9 cellular contexts compared by ENCODE assay signal in the genomic region with DNA sequence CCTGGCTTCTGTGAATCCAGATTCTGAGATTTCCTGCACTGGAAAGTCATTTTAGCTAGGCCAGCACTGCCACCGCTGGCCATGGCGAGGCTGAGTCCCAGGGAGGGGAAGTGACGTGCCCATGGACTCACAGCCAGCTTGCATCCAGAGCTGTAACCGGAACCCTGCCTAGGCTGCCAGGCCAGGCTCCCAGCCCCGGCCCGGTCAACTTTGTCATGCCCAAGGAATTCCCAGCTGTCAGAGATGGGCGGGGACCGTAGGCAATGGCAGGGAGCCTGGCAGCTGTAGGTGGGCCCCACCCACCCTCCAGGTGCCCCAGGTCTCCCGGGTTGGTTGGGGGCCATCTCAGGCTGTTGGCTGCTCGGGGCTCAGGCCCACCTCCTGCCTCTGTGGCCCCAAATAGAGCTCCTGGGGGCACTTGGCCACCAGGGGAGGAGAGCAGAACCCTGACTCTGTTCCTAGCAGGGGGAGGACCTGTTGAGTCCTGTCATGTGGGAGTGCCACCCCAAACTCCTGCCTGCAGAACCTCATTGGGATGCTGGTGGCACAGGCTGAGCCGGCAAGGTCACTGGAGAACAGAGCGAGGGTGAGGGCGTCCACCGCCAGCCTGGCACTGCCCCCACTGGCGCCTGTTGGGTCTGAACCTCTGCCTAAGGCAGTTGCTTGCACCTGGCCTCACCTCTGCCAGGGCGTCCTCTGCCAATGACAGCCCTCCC. TPM values are rescaled to one million over a fixed set of nuclear protein-coding genes. Genes with fewer than 3 reads are reported as not detected.
DNase-seq lines count a peak whose midpoint lies in the region; ATAC-seq and TF ChIP-seq lines count a peak whose summit lies in the region.
"Had no signal": no experiment of that assay in that cellular context is flagged by ENCODE, and none has a peak within 500 bp of the region (broad histone marks: within the 10 kb centered on the region; RNA-seq: fewer than 3 reads in every experiment).

No MANE protein-coding gene starts in this region.

- H2AFZ ChIP-seq in HCT116 (ENCODE audit: low read depth, low read length, poor library complexity, severe bottlenecking), result peak overlapping the region; percentile 17
- no peak overlapping the region for H2AFZ ChIP-seq in Karpas-422 (ENCODE audit: low read length)

- POLR2A ChIA-PET in HCT116 (lab: Charles Lee), result interaction anchor here (1.0 to 1.5 kb wide), 3 partner anchors 58 to 136 kb away, joined by 5 to 6 read pairs (median 6); partner anchors contain the start of gene FOXO6

- H4K20me1 ChIP-seq in HCT116 (ENCODE audit: insufficient read depth) (no peaks in the 10 kb centered on the region), Karpas-422 (ENCODE audit: insufficient read depth, low read depth, low read length) (no peaks in the 10 kb centered on the region)

- peaks cover 18 to 44% of the 10 kb centered on the region in 2 experiments; a peak in 3 of 4 replicates for H3K4me1 ChIP-seq in HCT116 (ENCODE audit: control insufficient read depth in 1 of 2, insufficient read depth in 2 of 2, low read length in 2 of 2)
- no peaks in the 10 kb centered on the region for H3K4me1 ChIP-seq in cardiac muscle cell (ENCODE audit: low read depth)
- peaks cover 22% of the 10 kb centered on the region for H3K4me1 ChIP-seq in Karpas-422 (ENCODE audit: low read length)
- H3K4me1 ChIP-seq: HAP-1 had no signal

- no TSS peak for BruUV-seq in HCT116 (replicated peaks; lab: Mats Ljungman, UMichigan)

- intact Hi-C loops in HCT116 (cut with micrococcal nuclease), result no loop called here

- peak; percentile 31; the same call in 1 of the 2 replicates for TF ChIP-seq RAD21 in HCT116 (IDR thresholded peaks at IDR 0.05; ENCODE audit: low read depth)

- H3K79me2 ChIP-seq in HCT116 (ENCODE audit: insufficient read depth, low read length) (no peaks in the 10 kb centered on the region), Karpas-422 (ENCODE audit: low read length) (no peaks in the 10 kb centered on the region)

- no peaks in the 10 kb centered on the region for H3K36me3 ChIP-seq in HCT116 (ENCODE audit: control insufficient read depth in 1 of 2, insufficient read depth in 2 of 2, low read length in 2 of 2)
- H3K36me3 ChIP-seq in cardiac muscle cell, result no peaks in the 10 kb centered on the region
- no peaks in the 10 kb centered on the region for H3K36me3 ChIP-seq in Karpas-422 (ENCODE audit: insufficient read depth, low read length)
- H3K36me3 ChIP-seq: HAP-1 had no signal

- TF ChIP-seq POLR2A in HCT116 (IDR thresholded peaks at IDR 0.05; ENCODE audit: borderline replicate concordance, extremely low read depth, insufficient read depth, insufficient read length), result peak; percentile 43

- peak overlapping the region; percentile 42 for H3K9ac ChIP-seq in HCT116 (ENCODE audit: low read length)
- no peak overlapping the region for H3K9ac ChIP-seq in Karpas-422 (ENCODE audit: low read length)

- no peaks in the 10 kb centered on the region for H3K9me2 ChIP-seq in HCT116 (ENCODE audit: insufficient read depth)
- no peaks in the 10 kb centered on the region for H3K9me2 ChIP-seq in Karpas-422 (replicated peaks; ENCODE audit: insufficient read depth, low read length)

- H3K27ac ChIP-seq in HCT116 (ENCODE audit: low read depth, low read length) (peak overlapping the region; percentile 34), cardiac muscle cell (no peak overlapping the region), Karpas-422 (ENCODE audit: low read length) (no peak overlapping the region)

- H3K4me3 ChIP-seq in HCT116 (replicated peaks in 1 of 2; ENCODE audit: low read depth in 1 of 2, low read length in 2 of 2) (peak overlapping the region in 1 of 2 experiments; percentile 12; a peak in 1 of 4 replicates), cardiac muscle cell (no peak overlapping the region), Karpas-422 (ENCODE audit: low read length) (no peak overlapping the region)
- H3K4me3 ChIP-seq: HAP-1 had no signal

- H3K9me3 ChIP-seq in HCT116 (ENCODE audit: control insufficient read depth in 1 of 2, insufficient read depth in 1 of 2, low read depth in 1 of 2, low read length in 2 of 2) (no peaks in the 10 kb centered on the region), cardiac muscle cell (ENCODE audit: low read depth) (no peaks in the 10 kb centered on the region), Karpas-422 (ENCODE audit: low read length) (no peaks in the 10 kb centered on the region)
- H3K9me3 ChIP-seq: HAP-1 had no signal

- CTCF ChIA-PET in HCT116 (lab: Charles Lee), result interaction anchor here (0.7 to 4.5 kb wide), 15 partner anchors 9 to 149 kb away, joined by 3 to 53 read pairs (median 5); partner anchors contain the start of gene FOXO6

- DNase-seq in HCT116 (ENCODE audit: low read depth, low spot score) (peak; percentile 81), cardiac muscle cell (ENCODE audit: low read depth in 1 of 2, low spot score in 1 of 2) (peak in 1 of 2 donors; percentile 84), stromal cell of bone marrow (ENCODE audit: low read depth) (peak; percentile 80), Karpas-422 (no peak)
- DNase-seq in activated T-cell treated with anti-CD3 and anti-CD28 coated beads, Interleukin-2, amount 50 U/mL, for 1 hour, result no peak

- peak overlapping the region; percentile 58 for H3K4me2 ChIP-seq in HCT116 (ENCODE audit: low read length)
- no peak overlapping the region for H3K4me2 ChIP-seq in Karpas-422 (ENCODE audit: low read depth, low read length, poor library complexity, severe bottlenecking)

- no peaks in the 10 kb centered on the region for H3K27me3 ChIP-seq in HCT116 (ENCODE audit: insufficient read depth, low read length)
- H3K27me3 ChIP-seq in cardiac muscle cell, result no peaks in the 10 kb centered on the region
- no peaks in the 10 kb centered on the region for H3K27me3 ChIP-seq in Karpas-422 (ENCODE audit: low read length)

- RAD21 ChIA-PET in HCT116 (lab: Charles Lee; ENCODE audit: low non-redundant PET in 1 of 2, low total read pairs in 2 of 2, uncharacterized antibody in 2 of 2, unreplicated experiment in 2 of 2), result interaction anchor here (1.1 to 2.4 kb wide), 7 partner anchors 14 to 137 kb away, joined by 3 to 10 read pairs (median 7); no protein-coding TSS in a partner anchor

- TF ChIP-seq CTCF in HCT116 (IDR thresholded peaks at IDR 0.05 in 2 of 3, conservative IDR thresholded peaks at IDR 0.05 in 1 of 3; ENCODE audit: borderline replicate concordance in 1 of 3, insufficient read depth in 1 of 3, low read depth in 2 of 3, low read length in 2 of 3) (0 out of 6 replicates have a peak, but pooled peaks of 1 of the 3 experiments have one; percentile 11), cardiac muscle cell (IDR thresholded peaks at IDR 0.05; ENCODE audit: low read depth, low read length) (peak; percentile 22)

- ATAC-seq in HCT116, result peak; percentile 89
- ATAC-seq in SK-N-SH treated with all-trans-retinoic acid at 6 μM for 48 hours, result peak; percentile 92
- ATAC-seq in HG02981 (IDR thresholded peaks at IDR 0.05; ENCODE audit: unreplicated experiment), result no peak
- no peak for ATAC-seq in GM21360 (IDR thresholded peaks at IDR 0.05; ENCODE audit: unreplicated experiment)

TF ChIP-seq in SK-N-SH treated with all-trans-retinoic acid at 6 μM for 48 hours, 23 proteins besides CTCF, POLR2A, EP300 and RAD21:
- no peak for TF ChIP-seq ZFP30 (CRISPR knock-in tag; IDR thresholded peaks at IDR 0.05)

RNA-seq across cellular contexts. Expression of gene FOXO6, which starts 57.8 kb away (rescaled TPM):
- total RNA-seq in HCT116 (2021; ENCODE audit: unreplicated experiment) (7.0 TPM), cardiac muscle cell (9.9 and 18.2 TPM in 2 replicates)
- 4.0 and 4.1 TPM in 2 replicates for polyA plus RNA-seq in HCT116 (2012)
- polyA plus RNA-seq in cardiac muscle cell, result 10.7 and 18.6 TPM in 2 replicates
- 0.51 TPM in 1 of 2 replicates, not detected in the other for total RNA-seq in Karpas-422 (2014; rRNA removed; shearing (Covaris generic); ENCODE audit: low replicate concordance)

Comparison
In these comparisons a context has a peak if more than half of its experiments do, and no peak if none do; other contexts are left out.
1. ATAC-seq: peak in HCT116 (single experiment) and SK-N-SH treated with all-trans-retinoic acid at 6 μM for 48 hours (single experiment); none in HG02981 (single experiment) and GM21360 (single experiment).
2. DNase-seq: peak in HCT116 (single experiment) and stromal cell of bone marrow (single experiment); none in Karpas-422 (single experiment) and activated T-cell treated with anti-CD3 and anti-CD28 coated beads, Interleukin-2, amount 50 U/mL, for 1 hour (single experiment).